14 cellular contexts compared by ENCODE assay signal in genomic region chr11:125995313-125995712, GRCh38. TPM values are rescaled to one million over a fixed set of nuclear protein-coding genes. Genes with fewer than 3 reads are reported as not detected.
A peak's percentile ranks its signal among the peaks of the same experiment; 100 is the strongest.
DNase-seq lines count a peak whose midpoint lies in the region; ATAC-seq, FAIRE-seq and TF ChIP-seq lines count a peak whose summit lies in the region.
"Had no signal": no experiment of that assay in that cellular context is flagged by ENCODE, and none has a peak within 500 bp of the region (broad histone marks: within the 10 kb centered on the region; RNA-seq: fewer than 3 reads in every experiment).

No MANE protein-coding gene starts in this region.

- no peak overlapping the region for H3K4me3 Mint-ChIP-seq in activated CD8-positive, alpha-beta T cell treated with anti-CD3 and anti-CD28 coated beads for 36 hours
- H3K4me3 Mint-ChIP-seq in activated CD8-positive, alpha-beta T cell treated with anti-CD3 and anti-CD28 coated beads, Interleukin-2, amount 10 ng/mL, durations not matched to agents 7 days and 5 days: no peak overlapping the region
- no peak overlapping the region for H3K4me3 Mint-ChIP-seq in stimulated activated effector memory CD8-positive, alpha-beta T cell treated with anti-CD3 and anti-CD28 coated beads, Interleukin-12 subunit alpha, Interleukin-12 subunit beta, amount 100 ng/mL, for 72 hours
- H3K4me3 Mint-ChIP-seq: effector memory CD8-positive, alpha-beta T cell had no signal

- H3K27me3 Mint-ChIP-seq in activated CD8-positive, alpha-beta T cell treated with anti-CD3 and anti-CD28 coated beads for 36 hours: no peaks in the 10 kb centered on the region
- H3K27me3 Mint-ChIP-seq in activated CD8-positive, alpha-beta T cell treated with anti-CD3 and anti-CD28 coated beads, Interleukin-2, amount 10 ng/mL, durations not matched to agents 7 days and 5 days (ENCODE audit: low read depth): no peaks in the 10 kb centered on the region
- H3K27me3 Mint-ChIP-seq: progenitor cell of endocrine pancreas had no signal

- no peak for TF ChIP-seq CTCF in activated CD8-positive, alpha-beta T cell treated with anti-CD3 and anti-CD28 coated beads for 36 hours (IDR thresholded peaks at IDR 0.05)

- H3K27ac Mint-ChIP-seq in activated CD8-positive, alpha-beta T cell treated with anti-CD3 and anti-CD28 coated beads for 36 hours: no peak overlapping the region
- H3K27ac Mint-ChIP-seq in activated CD8-positive, alpha-beta T cell treated with anti-CD3 and anti-CD28 coated beads, Interleukin-2, amount 10 ng/mL, durations not matched to agents 7 days and 5 days: no peak overlapping the region
- no peak overlapping the region for H3K27ac Mint-ChIP-seq in stimulated activated effector memory CD8-positive, alpha-beta T cell treated with anti-CD3 and anti-CD28 coated beads, Interleukin-12 subunit alpha, Interleukin-12 subunit beta, amount 100 ng/mL, for 72 hours
- H3K27ac Mint-ChIP-seq: effector memory CD8-positive, alpha-beta T cell; progenitor cell of endocrine pancreas had no signal

- no peak for FAIRE-seq in frontal cortex (lab: Jason Lieb, UNC)

- H3K9me3 Mint-ChIP-seq in activated CD8-positive, alpha-beta T cell treated with anti-CD3 and anti-CD28 coated beads for 36 hours: no peaks in the 10 kb centered on the region
- H3K9me3 Mint-ChIP-seq in activated CD8-positive, alpha-beta T cell treated with anti-CD3 and anti-CD28 coated beads, Interleukin-2, amount 10 ng/mL, durations not matched to agents 7 days and 5 days (ENCODE audit: insufficient read depth): no peaks in the 10 kb centered on the region
- H3K9me3 Mint-ChIP-seq in stimulated activated effector memory CD8-positive, alpha-beta T cell treated with anti-CD3 and anti-CD28 coated beads, Interleukin-12 subunit alpha, Interleukin-12 subunit beta, amount 100 ng/mL, for 72 hours: no peaks in the 10 kb centered on the region
- H3K9me3 Mint-ChIP-seq: effector memory CD8-positive, alpha-beta T cell had no signal

- POLR2A ChIA-PET in activated CD8-positive, alpha-beta T cell treated with anti-CD3 and anti-CD28 coated beads for 36 hours (lab: Charles Lee): no interaction called here
- POLR2A ChIA-PET in activated CD8-positive, alpha-beta T cell treated with anti-CD3 and anti-CD28 coated beads, Interleukin-2, amount 10 ng/mL, durations not matched to agents 7 days and 5 days (lab: Charles Lee): no interaction called here

- H3K4me1 Mint-ChIP-seq in activated CD8-positive, alpha-beta T cell treated with anti-CD3 and anti-CD28 coated beads for 36 hours (ENCODE audit: low read depth): peaks cover 5% of the 10 kb centered on the region
- H3K4me1 Mint-ChIP-seq in activated CD8-positive, alpha-beta T cell treated with anti-CD3 and anti-CD28 coated beads, Interleukin-2, amount 10 ng/mL, durations not matched to agents 7 days and 5 days (ENCODE audit: low read depth): no peaks in the 10 kb centered on the region
- H3K4me1 Mint-ChIP-seq in stimulated activated effector memory CD8-positive, alpha-beta T cell treated with anti-CD3 and anti-CD28 coated beads, Interleukin-12 subunit alpha, Interleukin-12 subunit beta, amount 100 ng/mL, for 72 hours: no peaks in the 10 kb centered on the region

- DNase-seq in activated CD8-positive, alpha-beta T cell treated with anti-CD3 and anti-CD28 coated beads for 36 hours: peak; percentile 83
- no peak for DNase-seq in activated CD8-positive, alpha-beta T cell treated with anti-CD3 and anti-CD28 coated beads, Interleukin-2, amount 10 ng/mL, durations not matched to agents 7 days and 5 days
- DNase-seq in caudate nucleus (lab: John Stamatoyannopoulos, UW) (peak in 32 of 61 donors; percentile 4 to 86 (median 26)), frontal cortex (ENCODE audit: low spot score in 2 of 2) (no peak), NCI-H82 treated with DMSO at 0.1 percent for 48 hours (lab: John Stamatoyannopoulos, UW; ENCODE audit: unreplicated experiment) (no peak), KG1 (lab: John Stamatoyannopoulos, UW) (no peak)
- peak; percentile 12 to 56 for DNase-seq in stimulated activated effector memory CD8-positive, alpha-beta T cell treated with anti-CD3 and anti-CD28 coated beads, Interleukin-12 subunit alpha, Interleukin-12 subunit beta, amount 100 ng/mL, for 72 hours (ENCODE audit: low spot score in 2 of 2)
- DNase-seq: effector memory CD8-positive, alpha-beta T cell; NCI-H187 treated with DMSO at 0.1 percent for 48 hours had no signal

- H3K27ac ChIP-seq in caudate nucleus (ENCODE audit: low read depth, low read length): no peak overlapping the region
- H3K27ac ChIP-seq: SJSA1, suprapubic skin had no signal

- ATAC-seq in activated CD8-positive, alpha-beta T cell treated with anti-CD3 and anti-CD28 coated beads for 36 hours: peak; percentile 67
- ATAC-seq in activated CD8-positive, alpha-beta T cell treated with anti-CD3 and anti-CD28 coated beads, Interleukin-2, amount 10 ng/mL, durations not matched to agents 7 days and 5 days: no peak
- ATAC-seq in HG02884 (IDR thresholded peaks at IDR 0.05; ENCODE audit: unreplicated experiment): peak; percentile 98
- ATAC-seq in stimulated activated effector memory CD8-positive, alpha-beta T cell treated with anti-CD3 and anti-CD28 coated beads, Interleukin-12 subunit alpha, Interleukin-12 subunit beta, amount 100 ng/mL, for 72 hours: peak; percentile 94
- ATAC-seq: effector memory CD8-positive, alpha-beta T cell had no signal

- intact Hi-C loops in activated CD8-positive, alpha-beta T cell treated with anti-CD3 and anti-CD28 coated beads for 36 hours (cut with micrococcal nuclease): no loop called here

- H3K36me3 Mint-ChIP-seq in activated CD8-positive, alpha-beta T cell treated with anti-CD3 and anti-CD28 coated beads for 36 hours (ENCODE audit: low read depth): no peaks in the 10 kb centered on the region
- H3K36me3 Mint-ChIP-seq in activated CD8-positive, alpha-beta T cell treated with anti-CD3 and anti-CD28 coated beads, Interleukin-2, amount 10 ng/mL, durations not matched to agents 7 days and 5 days (ENCODE audit: low read depth): no peaks in the 10 kb centered on the region
- H3K36me3 Mint-ChIP-seq in stimulated activated effector memory CD8-positive, alpha-beta T cell treated with anti-CD3 and anti-CD28 coated beads, Interleukin-12 subunit alpha, Interleukin-12 subunit beta, amount 100 ng/mL, for 72 hours: no peaks in the 10 kb centered on the region

- CTCF ChIA-PET in activated CD8-positive, alpha-beta T cell treated with anti-CD3 and anti-CD28 coated beads for 36 hours (lab: Charles Lee): no interaction called here
- CTCF ChIA-PET in activated CD8-positive, alpha-beta T cell treated with anti-CD3 and anti-CD28 coated beads, Interleukin-2, amount 10 ng/mL, durations not matched to agents 7 days and 5 days (lab: Charles Lee): no interaction called here

RNA-seq across cellular contexts. Expression of gene VSIG10L2, which starts 49.5 kb away (rescaled TPM):
- total RNA-seq in activated CD8-positive, alpha-beta T cell treated with anti-CD3 and anti-CD28 coated beads for 36 hours: not detected
- total RNA-seq in activated CD8-positive, alpha-beta T cell treated with anti-CD3 and anti-CD28 coated beads, Interleukin-2, amount 10 ng/mL, durations not matched to agents 7 days and 5 days: not detected
- not detected for total RNA-seq in frontal cortex
- total RNA-seq: kidney epithelial cell, progenitor cell of endocrine pancreas, SJSA1 had no signal

Comparison
In these comparisons a context has a peak if more than half of its experiments do, and no peak if none do; other contexts are left out.
1. DNase-seq: peak in activated CD8-positive, alpha-beta T cell treated with anti-CD3 and anti-CD28 coated beads for 36 hours (single experiment), caudate nucleus (32 of 61) and stimulated activated effector memory CD8-positive, alpha-beta T cell treated with anti-CD3 and anti-CD28 coated beads, Interleukin-12 subunit alpha, Interleukin-12 subunit beta, amount 100 ng/mL, for 72 hours (2 of 2); none in activated CD8-positive, alpha-beta T cell treated with anti-CD3 and anti-CD28 coated beads, Interleukin-2, amount 10 ng/mL, durations not matched to agents 7 days and 5 days (single experiment), frontal cortex (0 of 2), NCI-H82 treated with DMSO at 0.1 percent for 48 hours (single experiment) and KG1 (single experiment).